13 cellular contexts compared by ENCODE assay signal in genomic region chr4:158015241-158015640, GRCh38.
DNase-seq lines count a peak whose midpoint lies in the region; ATAC-seq, FAIRE-seq and TF ChIP-seq lines count a peak whose summit lies in the region.
"Had no signal": no experiment of that assay in that cellular context is flagged by ENCODE, and none has a peak within 500 bp of the region (broad histone marks: within the 10 kb centered on the region; RNA-seq: fewer than 3 reads in every experiment).

No MANE protein-coding gene starts in this region.

- no peaks in the 10 kb centered on the region; the same call in 1 of the 2 replicates for H3K9me2 ChIP-seq in GM23248 (ENCODE audit: insufficient read depth)

- H3K9ac ChIP-seq in GM23248 = no peak overlapping the region; the same call in 1 of the 2 replicates
- H3K9ac ChIP-seq in fibroblast of lung (ENCODE audit: insufficient read depth, low read length) = no peak overlapping the region

- in situ Hi-C loops in GM23248 (cut with MboI) = loop anchor here (25.0 kb wide), 1 partner anchor 622 kb away; no protein-coding TSS in a partner anchor

- H2AFZ ChIP-seq in GM23248 (0 out of 2 replicates have a peak overlapping the region, but pooled peaks have one; percentile 6), fibroblast of lung (ENCODE audit: low read length) (no peak overlapping the region)

- H4K20me1 ChIP-seq in GM23248 (ENCODE audit: insufficient read depth) = no peaks in the 10 kb centered on the region
- no peaks in the 10 kb centered on the region for H4K20me1 ChIP-seq in fibroblast of lung (ENCODE audit: control insufficient read depth, extremely low read depth, insufficient read depth, low read length)

- peaks cover 45% of the 10 kb centered on the region for H3K4me1 ChIP-seq in GM23248 (ENCODE audit: insufficient read depth)
- peaks cover 23% of the 10 kb centered on the region for H3K4me1 ChIP-seq in RWPE2 (ENCODE audit: insufficient read depth, poor library complexity, severe bottlenecking)
- peaks cover 4% of the 10 kb centered on the region for H3K4me1 ChIP-seq in fibroblast of lung (ENCODE audit: control insufficient read depth, extremely low read depth, insufficient read depth, low read length)
- peaks cover 0 to 8% (median 3%) of the 10 kb centered on the region in 3 donors for H3K4me1 ChIP-seq in pancreas

- 1 to 13% methylated on average over 3 of the region's 3 CpGs for WGBS in GM23248 (ENCODE audit: low coverage in 1 of 2, low lambda C conversion rate in 2 of 2, missing lambda C conversion rate in 2 of 2), 2 experiments
- WGBS in pancreas, 2 donors = 7 to 19% methylated on average over 3 of the region's 3 CpGs

- H3K27me3 ChIP-seq in GM23248 (replicated peaks; ENCODE audit: insufficient read depth) (no peaks in the 10 kb centered on the region), RWPE2 (ENCODE audit: insufficient read depth, poor library complexity, severe bottlenecking) (no peaks in the 10 kb centered on the region), fibroblast of lung (ENCODE audit: control insufficient read depth, insufficient read depth, low read length) (no peaks in the 10 kb centered on the region), pancreas (no peaks in the 10 kb centered on the region)

- H3K79me2 ChIP-seq in GM23248 (ENCODE audit: insufficient read depth) (no peaks in the 10 kb centered on the region), fibroblast of lung (ENCODE audit: control insufficient read depth, insufficient read depth, low read length) (no peaks in the 10 kb centered on the region)

- DNase-seq in GM23248 (peak; percentile 85), RWPE2 (ENCODE audit: low spot score) (no peak), fibroblast of lung (ENCODE audit: low read depth in 2 of 2) (peak; percentile 45 to 81), pancreas (no peak), NCI-H2107 (lab: John Stamatoyannopoulos, UW) (no peak), KG1 (lab: John Stamatoyannopoulos, UW) (no peak), 8988T (no peak)
- DNase-seq: activated CD4-positive, CD25-positive, alpha-beta regulatory T cell; activated naive CD8-positive, alpha-beta T cell treated with anti-CD3 and anti-CD28 coated beads, Interleukin-2, amount 10 ng/mL, durations not matched to agents 7 days and 5 days; NCI-H1694 treated with DMSO at 0.1 percent for 48 hours; stimulated activated CD4-positive, alpha-beta T cell treated with anti-CD3 and anti-CD28 coated beads, Interleukin-2, amount 100 ng/mL, for 48 hours had no signal

- peaks cover 44% of the 10 kb centered on the region for H3F3A ChIP-seq in GM23248 (ENCODE audit: insufficient read depth)

- H3K27ac ChIP-seq in GM23248 = peak overlapping the region; percentile 44
- no peak overlapping the region for H3K27ac ChIP-seq in RWPE2 (ENCODE audit: poor library complexity, severe bottlenecking)
- no peak overlapping the region for H3K27ac ChIP-seq in fibroblast of lung (ENCODE audit: insufficient read depth, low read length)
- H3K27ac ChIP-seq in pancreas = no peak overlapping the region

- ATAC-seq in RWPE2 (ENCODE audit: low read depth) (peak; percentile 81), pancreas (peak in 3 of 4 donors; percentile 56 to 66 (median 58)), GM21825 (IDR thresholded peaks at IDR 0.05; ENCODE audit: unreplicated experiment) (no peak)
- ATAC-seq: stimulated activated memory B cell treated with anti-CD40 and anti-IgM and Interleukin-4, amounts not matched to agents 10 μg/mL and 1 μg/mL and 100 μg/mL, for 72 hours had no signal

- H3K36me3 ChIP-seq in GM23248 (ENCODE audit: low read depth) = no peaks in the 10 kb centered on the region
- H3K36me3 ChIP-seq in RWPE2 (ENCODE audit: low read depth) = no peaks in the 10 kb centered on the region
- H3K36me3 ChIP-seq in fibroblast of lung (ENCODE audit: control insufficient read depth, insufficient read depth, low read length) = no peaks in the 10 kb centered on the region
- H3K36me3 ChIP-seq in pancreas = no peaks in the 10 kb centered on the region

- H3K4me2 ChIP-seq in GM23248 (ENCODE audit: unreplicated experiment) (peak overlapping the region; percentile 58), fibroblast of lung (ENCODE audit: extremely low read depth, insufficient read depth, low read length) (peak overlapping the region; percentile 40)

- no peak for FAIRE-seq in pancreas (lab: Jason Lieb, UNC)

- no peaks in the 10 kb centered on the region for H3K9me3 ChIP-seq in GM23248 (ENCODE audit: low read depth)
- H3K9me3 ChIP-seq in RWPE2 (ENCODE audit: severe bottlenecking) = no peaks in the 10 kb centered on the region
- H3K9me3 ChIP-seq in fibroblast of lung (ENCODE audit: control insufficient read depth, insufficient read depth, low read depth, low read length) = no peaks in the 10 kb centered on the region
- H3K9me3 ChIP-seq in pancreas = no peaks in the 10 kb centered on the region

- TF ChIP-seq CTCF in RWPE2 (IDR thresholded peaks at IDR 0.05; ENCODE audit: poor library complexity, severe bottlenecking) = no peak
- TF ChIP-seq CTCF in fibroblast of lung (conservative IDR thresholded peaks at IDR 0.05 in 1 of 2, IDR thresholded peaks at IDR 0.05 in 1 of 2; ENCODE audit: low read depth in 1 of 2, low read length in 2 of 2) = no peak
- no peak for TF ChIP-seq CTCF in pancreas (IDR thresholded peaks at IDR 0.05)

- intact Hi-C loops in pancreas (cut with DNase I) = no loop called here

- H3K4me3 ChIP-seq in GM23248 (peak overlapping the region; percentile 23; the same call in 1 of the 2 replicates), RWPE2 (ENCODE audit: severe bottlenecking) (no peak overlapping the region), fibroblast of lung (replicated peaks in 1 of 4; ENCODE audit: control extremely low read depth in 1 of 4, insufficient read depth in 1 of 4, low read depth in 3 of 4, low read length in 4 of 4) (no peak overlapping the region), pancreas (no peak overlapping the region)

Comparison
In these comparisons a context has a peak if more than half of its experiments do, and no peak if none do; other contexts are left out.
1. DNase-seq: peak in GM23248 (single experiment) and fibroblast of lung (2 of 2); none in RWPE2 (single experiment), pancreas (0 of 6), NCI-H2107 (single experiment), KG1 (single experiment) and 8988T (single experiment).